Comparison of ENCODE assay signal across 8 cellular contexts in the genomic region with DNA sequence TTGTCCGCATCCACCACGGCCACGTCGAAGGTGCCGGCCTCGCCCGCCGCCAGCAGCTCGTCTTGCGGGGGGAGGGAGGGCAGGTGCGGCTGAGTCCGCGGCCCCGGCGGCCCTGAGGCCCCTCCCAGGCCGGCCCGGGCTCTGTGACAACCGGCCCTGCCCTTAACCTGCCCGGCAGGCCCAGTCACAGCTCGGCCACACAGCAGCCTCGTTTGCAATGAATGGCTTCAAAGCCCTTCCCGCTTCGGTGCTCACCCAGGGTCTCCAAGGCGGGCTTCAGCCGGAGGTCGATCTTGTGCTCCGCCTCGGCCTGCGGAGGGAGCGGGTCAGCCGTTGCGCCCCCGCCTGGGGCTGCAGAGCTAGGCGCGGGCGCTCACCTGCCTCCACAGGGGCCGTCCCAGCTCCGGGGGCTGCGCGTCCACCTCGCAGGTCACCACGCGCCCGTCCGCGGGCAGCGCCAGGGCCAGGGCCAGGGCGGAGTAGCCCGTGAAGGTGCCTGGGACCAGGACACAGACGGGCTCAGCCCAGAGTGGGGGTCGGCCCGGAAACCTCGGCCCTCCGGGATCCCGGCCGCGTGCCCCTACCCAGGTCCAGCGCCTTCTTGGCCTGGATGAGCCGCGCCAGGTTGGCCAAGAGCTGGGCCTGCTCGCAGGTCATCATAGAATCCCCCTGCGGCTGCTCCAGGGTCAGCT. TPM values are rescaled to one million over a fixed set of nuclear protein-coding genes. Genes with fewer than 3 reads are reported as not detected.
DNase-seq lines count a peak whose midpoint lies in the region; ATAC-seq, FAIRE-seq and TF ChIP-seq lines count a peak whose summit lies in the region.

No MANE protein-coding gene starts in this region.

- H3K27ac ChIP-seq in GM12878 (ENCODE audit: control insufficient read depth, insufficient read depth): peak overlapping the region; percentile 82

- BruUV-seq in GM12878 (replicated peaks; lab: Mats Ljungman, UMichigan): no TSS peak

- H3K4me1 ChIP-seq in ES-I3 (ENCODE audit: insufficient read depth, low read length): peaks cover 7% of the 10 kb centered on the region; the same call in 1 of the 2 replicates
- H3K4me1 ChIP-seq in GM12878 (ENCODE audit: control insufficient read depth, insufficient read depth, low read length): peaks cover 11% of the 10 kb centered on the region

- SMC1A ChIA-PET in GM12878 (lab: Charles Lee; ENCODE audit: uncharacterized antibody, unreplicated experiment): interaction anchor here (1.0 to 2.8 kb wide), 8 partner anchors 19 to 1069 kb away, joined by 3 to 18 read pairs (median 6); a partner anchor contains a TSS

- TF ChIP-seq CTCF in GM12878 (IDR thresholded peaks at IDR 0.05 in 2 of 3, conservative IDR thresholded peaks at IDR 0.05 in 1 of 3; ENCODE audit: control insufficient read depth in 2 of 3, extremely low read depth in 1 of 3, insufficient read depth in 1 of 3, low read depth in 3 of 3, low read length in 3 of 3): peak; percentile 7 to 12 (median 7); a peak in 2 of 6 replicates

- RAD21 ChIA-PET in GM12878 (lab: Charles Lee; ENCODE audit: unreplicated experiment): interaction anchor here (0.8 to 3.4 kb wide), 16 partner anchors 45 to 1346 kb away, joined by 3 to 52 read pairs (median 4); a partner anchor contains a TSS

- under 1% methylated on average over 56 of the region's 62 CpGs for WGBS in GM12878 (ENCODE audit: insufficient coverage, insufficient replicate concordance, low lambda C conversion rate, missing lambda C conversion rate)

- DNase-seq in NCI-H1092 treated with DMSO at 0.1 percent for 48 hours (lab: John Stamatoyannopoulos, UW): peak; percentile 28
- DNase-seq in GM12878 (ENCODE audit: low read depth, low spot score): no peak
- DNase-seq in iPS-NIHi7 (ENCODE audit: extremely low spot score): peak; percentile 47
- peak; percentile 49 for DNase-seq in stimulated activated CD8-positive, alpha-beta memory T cell treated with anti-CD3 and anti-CD28 coated beads, Interleukin-4, amount 100 ng/mL, for 48 hours
- DNase-seq in GM12891 (ENCODE audit: insufficient read length, low spot score): no peak
- DNase-seq in D341Med (ENCODE audit: low spot score): no peak

- H3K4me2 ChIP-seq in GM12878 (ENCODE audit: control insufficient read depth, insufficient read depth): peak overlapping the region; percentile 99

- H3K36me3 ChIP-seq in ES-I3 (ENCODE audit: insufficient read depth, low read length): peaks cover 17% of the 10 kb centered on the region
- peaks cover 16 to 22% of the 10 kb centered on the region in 2 experiments for H3K36me3 ChIP-seq in GM12878 (ENCODE audit: control insufficient read depth in 2 of 2, insufficient read depth in 2 of 2, low read length in 1 of 2)

- H2AFZ ChIP-seq in GM12878 (ENCODE audit: control insufficient read depth, low read depth, low read length): peak overlapping the region; percentile 89

- ATAC-seq in GM21786 (IDR thresholded peaks at IDR 0.05; ENCODE audit: unreplicated experiment) (peak; percentile 6), GM12878 (peak; percentile 41)

- H3K9me3 ChIP-seq in ES-I3 (ENCODE audit: control insufficient read depth, insufficient read depth, low read length): no peaks in the 10 kb centered on the region
- H3K9me3 ChIP-seq in GM12878 (replicated peaks; ENCODE audit: control insufficient read depth, insufficient read depth, low read length): no peaks in the 10 kb centered on the region

- POLR2A ChIA-PET in GM12878 (lab: Charles Lee): interaction anchor here (0.7 to 2.5 kb wide), 6 partner anchors 22 to 608 kb away, joined by 3 to 26 read pairs (median 3); a partner anchor contains a TSS

- H3K9ac ChIP-seq in ES-I3 (ENCODE audit: low read depth, low read length) (peak overlapping the region; percentile 38), GM12878 (ENCODE audit: control insufficient read depth, insufficient read depth, low read length) (peak overlapping the region; percentile 85)

- peaks cover 12% of the 10 kb centered on the region for H3K79me2 ChIP-seq in GM12878 (ENCODE audit: control insufficient read depth, insufficient read depth, low read length)

- TF ChIP-seq RAD21 in GM12878 (IDR thresholded peaks at IDR 0.05; ENCODE audit: insufficient read depth, low read depth, low read length): no peak

- TF ChIP-seq EP300 in GM12878 (IDR thresholded peaks at IDR 0.05; ENCODE audit: borderline replicate concordance in 1 of 2, control insufficient read depth in 1 of 2, low read depth in 2 of 2, low read length in 2 of 2): no peak

- no peaks in the 10 kb centered on the region for H4K20me1 ChIP-seq in GM12878 (ENCODE audit: control insufficient read depth, insufficient read depth)

- in situ Hi-C loops in GM12878 (cut with MboI): loop anchor here (5.0 to 10.0 kb wide), 3 partner anchors 123 to 1350 kb away; a partner anchor contains a TSS

- H3K4me3 ChIP-seq in GM12878: peak overlapping the region; percentile 86

- TF ChIP-seq POLR2A in GM12878 (IDR thresholded peaks at IDR 0.05; ENCODE audit: low read depth, low read length): no peak
- no peak for TF ChIP-seq POLR2A in GM12891 (IDR thresholded peaks at IDR 0.05; ENCODE audit: low read depth, low read length)

- intact Hi-C loops in GM12878 (cut with micrococcal nuclease; ENCODE audit: unreplicated experiment): loop anchor here (5.0 kb wide), 2 partner anchors 208 to 1348 kb away; no protein-coding TSS in a partner anchor

- CTCF ChIA-PET in GM12878 (lab: Yijun Ruan, JAX): interaction anchor here (0.6 to 14.5 kb wide), 18 partner anchors 10 to 1057 kb away, joined by 3 to 207 read pairs (median 4); a partner anchor contains a TSS

- FAIRE-seq in GM12878 (lab: Jason Lieb, UNC): no peak
- no peak for FAIRE-seq in GM12891 (lab: Jason Lieb, UNC)

- H3K27me3 ChIP-seq in GM12878 (replicated peaks in 1 of 2; ENCODE audit: control insufficient read depth in 2 of 2, insufficient read depth in 2 of 2, low read length in 1 of 2): no peaks in the 10 kb centered on the region

TF ChIP-seq in GM12878, 131 proteins besides CTCF, POLR2A, EP300 and RAD21 (continues in another document):
- TF ChIP-seq DPF2 (IDR thresholded peaks at IDR 0.05) (peak; percentile 11; the same call in 1 of the 2 replicates), LARP7 (IDR thresholded peaks at IDR 0.05) (peak; percentile 71; the same call in 1 of the 2 replicates), SIN3A (IDR thresholded peaks at IDR 0.05; ENCODE audit: low read depth, low read length) (0 out of 2 replicates have a peak, but pooled peaks have one; percentile 19), BACH1 (IDR thresholded peaks at IDR 0.05; ENCODE audit: borderline replicate concordance) (0 out of 2 replicates have a peak, but pooled peaks have one; percentile 8), PAX5 (IDR thresholded peaks at IDR 0.05; ENCODE audit: borderline replicate concordance, low read depth, low read length) (peak; percentile 13; the same call in 1 of the 2 replicates), IKZF2 (IDR thresholded peaks at IDR 0.05) (no peak)

TF ChIP-seq in GM12891, 5 proteins besides CTCF, POLR2A, EP300 and RAD21:
- TF ChIP-seq POLR2AphosphoS5 (IDR thresholded peaks at IDR 0.05; ENCODE audit: low read depth, low read length): no peak
- no peak for TF ChIP-seq TAF1 (IDR thresholded peaks at IDR 0.05; ENCODE audit: low read depth, low read length)
- no peak for TF ChIP-seq POU2F2 (IDR thresholded peaks at IDR 0.05; ENCODE audit: low read depth, low read length)
- no peak for TF ChIP-seq SPI1 (IDR thresholded peaks at IDR 0.05; ENCODE audit: low read depth, low read length)
- TF ChIP-seq PAX5 (IDR thresholded peaks at IDR 0.05; ENCODE audit: insufficient read depth, low read length, severe bottlenecking): no peak

RNA-seq across cellular contexts. Expression of a gene that starts 0.9 kb away (rescaled TPM):
- 3.2 and 4.7 TPM in 2 replicates for total RNA-seq in GM12878 (2013; cell fraction: nucleolus; rRNA removed)
- total RNA-seq in GM12878 (2014; rRNA removed) (41.0 and 64.3 TPM in 2 replicates), GM12878 (2014; rRNA removed; fragmentation: Illumina TruSeq; extraction: Trizol) (4.4 and 6.4 TPM in 2 replicates), GM12878 (2021) (43.2 and 46.3 TPM in 2 replicates)
- polyA plus RNA-seq in GM12878 (2011; ENCODE audit: low read depth): 5.7 TPM
- polyA plus RNA-seq in GM12878 (2011; rRNA removed) (3.4 and 8.5 TPM in 2 replicates), GM12878 (2014; fragmentation: Illumina TruSeq; extraction: Trizol) (2.5 TPM in 1 of 2 replicates, not detected in the other), GM12878 (2014; fragmentation: Nextera tagmentation; extraction: Ambion mirVana) (1 to 10 TPM in 1 of 2 experiments, under 1 TPM in 1; 0.39 to 3.4 TPM), GM12878 (2014; rRNA removed) (51.8 and 55.0 TPM in 2 replicates), GM12878 (2016; fragmentation: Nextera tagmentation; extraction: Ambion mirVana) (10 to 100 TPM; 43.5 to 47.1 TPM)
- 15.2 and 28.1 TPM in 2 replicates for polyA plus RNA-seq in GM12878 (2011; cell fraction: cytosol; rRNA removed)
- polyA plus RNA-seq in GM12878 (2011; cell fraction: nucleus; rRNA removed): 42.1 and 64.7 TPM in 2 replicates
- polyA plus RNA-seq in GM12878 (2012): 21.8 and 22.7 TPM in 2 replicates
- polyA minus RNA-seq in GM12878 (2011; rRNA and poly(A)+ RNA removed): 1.8 and 3.9 TPM in 2 replicates
- 3.5 and 8.6 TPM in 2 replicates for polyA minus RNA-seq in GM12878 (2011; cell fraction: cytosol; rRNA and poly(A)+ RNA removed)
- polyA minus RNA-seq in GM12878 (2011; cell fraction: nucleus; rRNA and poly(A)+ RNA removed): 4.8 and 7.7 TPM in 2 replicates
- polyA plus RNA-seq in GM12891 (2012; ENCODE audit: low read depth, missing spikeins): 18.9 TPM

RNA-seq across cellular contexts. Expression of a gene that starts 24.2 kb away (rescaled TPM):
- total RNA-seq in GM12878 (2013; cell fraction: nucleolus; rRNA removed): 63.4 and 64.6 TPM in 2 replicates
- 86.2 and 94.0 TPM in 2 replicates for total RNA-seq in GM12878 (2014; rRNA removed)
- total RNA-seq in GM12878 (2014; rRNA removed; fragmentation: Illumina TruSeq; extraction: Trizol): 150 and 155 TPM in 2 replicates
- total RNA-seq in GM12878 (2021): 178 and 185 TPM in 2 replicates
- polyA plus RNA-seq in GM12878 (2011; ENCODE audit: low read depth): 174 TPM
- polyA plus RNA-seq in GM12878 (2011; rRNA removed): 73.4 and 79.1 TPM in 2 replicates
- 54.0 and 87.4 TPM in 2 replicates for polyA plus RNA-seq in GM12878 (2011; cell fraction: cytosol; rRNA removed)
- polyA plus RNA-seq in GM12878 (2011; cell fraction: nucleus; rRNA removed): 78.5 and 82.2 TPM in 2 replicates
- polyA plus RNA-seq in GM12878 (2012): 150 and 204 TPM in 2 replicates
- 175 and 220 TPM in 2 replicates for polyA plus RNA-seq in GM12878 (2014; fragmentation: Illumina TruSeq; extraction: Trizol)
- polyA plus RNA-seq in GM12878 (2014; fragmentation: Nextera tagmentation; extraction: Ambion mirVana): 100 to 1,000 TPM in 1 of 2 experiments, 10 to 100 TPM in 1; 99.7 to 136 TPM
- polyA plus RNA-seq in GM12878 (2014; rRNA removed): 92.2 and 95.9 TPM in 2 replicates
- polyA plus RNA-seq in GM12878 (2016; fragmentation: Nextera tagmentation; extraction: Ambion mirVana): 100 to 1,000 TPM; 293 to 294 TPM
- 41.1 and 58.1 TPM in 2 replicates for polyA minus RNA-seq in GM12878 (2011; rRNA and poly(A)+ RNA removed)
- polyA minus RNA-seq in GM12878 (2011; cell fraction: cytosol; rRNA and poly(A)+ RNA removed): 32.6 and 33.8 TPM in 2 replicates
- polyA minus RNA-seq in GM12878 (2011; cell fraction: nucleus; rRNA and poly(A)+ RNA removed): 19.3 and 32.3 TPM in 2 replicates
- 176 TPM for polyA plus RNA-seq in GM12891 (2012; ENCODE audit: low read depth, missing spikeins)

Comparison
In these comparisons a context has a peak if more than half of its experiments do, and no peak if none do; other contexts are left out.
1. DNase-seq: peak in NCI-H1092 treated with DMSO at 0.1 percent for 48 hours (single experiment), iPS-NIHi7 (single experiment) and stimulated activated CD8-positive, alpha-beta memory T cell treated with anti-CD3 and anti-CD28 coated beads, Interleukin-4, amount 100 ng/mL, for 48 hours (single experiment); none in GM12878 (single experiment), GM12891 (single experiment) and D341Med (single experiment).